ENCODE assay signal across 2 cellular contexts in genomic region chr6:25249133-25249532, GRCh38.
TF ChIP-seq lines count a peak whose summit lies in the region.

No MANE protein-coding gene starts in this region.

TF ChIP-seq in IMR-90, 13 proteins besides CTCF, POLR2A, EP300 and RAD21 (continued from another document):
- no peak for TF ChIP-seq ELK1 (IDR thresholded peaks at IDR 0.05; ENCODE audit: borderline replicate concordance, low read depth, low read length)
- no peak for TF ChIP-seq MAZ (IDR thresholded peaks at IDR 0.05; ENCODE audit: borderline replicate concordance, low read depth, low read length)
- TF ChIP-seq CHD1 (IDR thresholded peaks at IDR 0.05; ENCODE audit: low read depth, low read length) = no peak
- TF ChIP-seq FOS (IDR thresholded peaks at IDR 0.05; ENCODE audit: low read depth, low read length) = no peak
- no peak for TF ChIP-seq SMC3 (IDR thresholded peaks at IDR 0.05; ENCODE audit: low read depth, low read length)

TF ChIP-seq in WTC11, 78 proteins besides CTCF, POLR2A, EP300 and RAD21 (continued from another document):
- TF ChIP-seq, protein P1, sequence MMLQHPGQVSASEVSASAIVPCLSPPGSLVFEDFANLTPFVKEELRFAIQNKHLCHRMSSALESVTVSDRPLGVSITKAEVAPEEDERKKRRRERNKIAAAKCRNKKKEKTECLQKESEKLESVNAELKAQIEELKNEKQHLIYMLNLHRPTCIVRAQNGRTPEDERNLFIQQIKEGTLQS (CRISPR knock-in tag; conservative IDR thresholded peaks at IDR 0.05) = no peak
- TF ChIP-seq ESRRA (CRISPR knock-in tag; IDR thresholded peaks at IDR 0.05; ENCODE audit: borderline replicate concordance) (no peak), SMAD3 (CRISPR knock-in tag; IDR thresholded peaks at IDR 0.05; ENCODE audit: borderline replicate concordance) (no peak), ZNF121 (CRISPR knock-in tag; IDR thresholded peaks at IDR 0.05) (no peak), MYBL2 (CRISPR knock-in tag; IDR thresholded peaks at IDR 0.05) (no peak), EMX1 (CRISPR knock-in tag; IDR thresholded peaks at IDR 0.05) (no peak), TP53 (CRISPR knock-in tag; IDR thresholded peaks at IDR 0.05) (no peak)
